ENCODE assay signal across 3 cellular contexts in the genomic region with DNA sequence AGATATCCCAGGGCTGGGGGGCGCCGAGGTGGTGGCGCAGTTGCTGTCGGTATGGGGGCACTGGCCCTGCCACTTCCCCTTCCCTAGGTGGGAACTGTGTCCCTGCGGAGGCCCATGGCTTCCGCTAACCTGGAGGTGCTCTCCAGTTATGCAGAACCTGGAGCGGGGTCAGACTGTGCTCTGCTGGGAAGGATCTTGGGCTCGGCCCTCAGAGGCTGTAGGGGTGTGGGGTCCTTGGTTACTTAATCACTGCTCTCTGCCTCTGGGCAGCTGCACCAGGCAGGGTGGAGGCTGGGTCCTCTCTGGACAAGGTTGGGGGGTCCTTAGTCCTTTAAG.
TF ChIP-seq lines count a peak whose summit lies in the region.

No MANE protein-coding gene starts in this region.

TF ChIP-seq in A549, 52 proteins besides CTCF, POLR2A, EP300 and RAD21:
- TF ChIP-seq HOXA7 (CRISPR knock-in tag; IDR thresholded peaks at IDR 0.05) (no peak), HOXB5 (CRISPR knock-in tag; IDR thresholded peaks at IDR 0.05) (no peak), CEBPB (IDR thresholded peaks at IDR 0.05) (no peak), KDM5A (IDR thresholded peaks at IDR 0.05) (no peak), RNF2 (IDR thresholded peaks at IDR 0.05; ENCODE audit: borderline replicate concordance, low read depth) (no peak)

TF ChIP-seq in endothelial cell of umbilical vein, 7 proteins besides CTCF, POLR2A, EP300 and RAD21:
- TF ChIP-seq POLR2AphosphoS5 (IDR thresholded peaks at IDR 0.05; ENCODE audit: insufficient read depth, low read depth, low read length) = no peak
- TF ChIP-seq GATA2 (IDR thresholded peaks at IDR 0.05; ENCODE audit: insufficient read depth, insufficient read length, low read depth, low read length) = no peak

TF ChIP-seq in neural cell, 6 proteins besides CTCF, POLR2A, EP300 and RAD21:
- TF ChIP-seq POLR2AphosphoS5 (IDR thresholded peaks at IDR 0.05) = no peak
- no peak for TF ChIP-seq EZH2 (IDR thresholded peaks at IDR 0.05; ENCODE audit: borderline replicate concordance, insufficient read depth, low read length, poor library complexity, severe bottlenecking)
TF ChIP-seq in neural cell: peak in this region for 0.
